ENCODE assay signal across 8 cellular contexts in the genomic region with DNA sequence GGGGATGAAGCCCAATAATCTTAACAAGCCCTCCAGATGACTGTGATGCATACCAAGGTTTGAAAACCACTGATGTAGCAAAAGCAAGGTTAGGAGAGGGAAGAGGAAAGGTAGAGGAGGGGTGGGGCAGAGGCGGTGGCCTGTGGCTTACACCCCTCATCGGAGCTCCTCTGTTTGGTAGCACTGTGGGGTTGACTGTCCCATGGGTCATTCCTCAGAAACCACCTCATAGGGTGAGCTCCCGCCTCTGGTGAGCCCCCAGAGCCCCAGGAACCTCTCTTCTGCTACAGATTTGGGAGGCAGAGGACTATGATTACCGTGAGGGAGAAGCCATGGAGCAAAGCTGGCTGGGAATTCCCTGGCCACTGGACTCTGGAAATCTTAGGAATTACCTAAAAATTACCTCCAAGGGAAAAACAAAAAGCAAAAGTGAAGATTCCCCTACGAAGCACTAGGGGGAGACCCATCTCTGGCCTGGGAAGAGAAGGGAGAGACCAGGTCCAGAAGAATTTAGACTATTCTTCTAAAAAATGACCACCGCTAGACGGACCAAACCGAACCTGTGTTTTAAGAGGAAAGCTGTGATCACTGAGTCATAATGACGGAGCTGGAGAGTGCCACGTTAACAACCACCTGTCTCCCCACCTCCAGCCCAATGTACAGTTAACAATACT. TPM values are rescaled to one million over a fixed set of nuclear protein-coding genes. Genes with fewer than 3 reads are reported as not detected.
A peak's percentile ranks its signal among the peaks of the same experiment; 100 is the strongest.
DNase-seq lines count a peak whose midpoint lies in the region; ATAC-seq and TF ChIP-seq lines count a peak whose summit lies in the region.

No MANE protein-coding gene starts in this region.

- H3K27me3 Mint-ChIP-seq in T-helper 2 cell treated with Interferon-gamma antibody and Interleukin-4, amounts not matched to agents 5 μg/mL and 100 μg/mL, for 36 hours (ENCODE audit: low read depth): peaks cover 41% of the 10 kb centered on the region

- H3K27ac Mint-ChIP-seq in T-helper 2 cell treated with Interferon-gamma antibody and Interleukin-4, amounts not matched to agents 5 μg/mL and 100 μg/mL, for 36 hours: no peak overlapping the region
- no peak overlapping the region for H3K27ac Mint-ChIP-seq in stimulated activated effector memory CD8-positive, alpha-beta T cell treated with anti-CD3 and anti-CD28 coated beads, Interleukin-12 subunit alpha, Interleukin-12 subunit beta, amount 100 ng/mL, for 72 hours

- no peaks in the 10 kb centered on the region for H3K36me3 ChIP-seq in Panc1 (ENCODE audit: control insufficient read depth, insufficient read depth, low read length)
- H3K36me3 ChIP-seq in esophagus muscularis mucosa: no peaks in the 10 kb centered on the region

- no peak for TF ChIP-seq POLR2A in esophagus muscularis mucosa (IDR thresholded peaks at IDR 0.05; ENCODE audit: low read depth)

- H3K4me1 Mint-ChIP-seq in T-helper 2 cell treated with Interferon-gamma antibody and Interleukin-4, amounts not matched to agents 5 μg/mL and 100 μg/mL, for 36 hours (ENCODE audit: low read depth): peaks cover 26% of the 10 kb centered on the region
- peaks cover 54% of the 10 kb centered on the region for H3K4me1 Mint-ChIP-seq in stimulated activated effector memory CD8-positive, alpha-beta T cell treated with anti-CD3 and anti-CD28 coated beads, Interleukin-12 subunit alpha, Interleukin-12 subunit beta, amount 100 ng/mL, for 72 hours

- peaks cover 5% of the 10 kb centered on the region for H3K36me3 Mint-ChIP-seq in T-helper 2 cell treated with Interferon-gamma antibody and Interleukin-4, amounts not matched to agents 5 μg/mL and 100 μg/mL, for 36 hours (ENCODE audit: low read depth)
- H3K36me3 Mint-ChIP-seq in stimulated activated effector memory CD8-positive, alpha-beta T cell treated with anti-CD3 and anti-CD28 coated beads, Interleukin-12 subunit alpha, Interleukin-12 subunit beta, amount 100 ng/mL, for 72 hours: peaks cover 9% of the 10 kb centered on the region

- no peak for DNase-seq in T-helper 2 cell treated with Interferon-gamma antibody and Interleukin-4, amounts not matched to agents 5 μg/mL and 100 μg/mL, for 36 hours (ENCODE audit: low spot score)
- DNase-seq in T-helper 2 cell (no peak), Panc1 (ENCODE audit: low read depth, low spot score) (no peak), esophagus muscularis mucosa (ENCODE audit: extremely low spot score) (no peak), NCI-H1048 (lab: John Stamatoyannopoulos, UW) (no peak), NCI-H1417 (lab: John Stamatoyannopoulos, UW) (no peak)
- peak in 1 of 2 donors; percentile 56 for DNase-seq in stimulated activated effector memory CD8-positive, alpha-beta T cell treated with anti-CD3 and anti-CD28 coated beads, Interleukin-12 subunit alpha, Interleukin-12 subunit beta, amount 100 ng/mL, for 72 hours (ENCODE audit: low spot score in 2 of 2)
- DNase-seq in effector CD4-positive, alpha-beta T cell: no peak

- H3K27ac ChIP-seq in Panc1 (ENCODE audit: low read length) (no peak overlapping the region), esophagus muscularis mucosa (replicated peaks in 1 of 4) (no peak overlapping the region)

- CTCF ChIA-PET in Panc1 (lab: Charles Lee): no interaction called here

- in situ Hi-C loops in Panc1 (cut with HindIII; ENCODE audit: low pct_unique_long_range_greater_than_20kb, low sequenced_read_pairs): no loop called here

- TF ChIP-seq CTCF in Panc1 (IDR thresholded peaks at IDR 0.05) (peak; percentile 64; the same call in 1 of the 2 replicates), esophagus muscularis mucosa (IDR thresholded peaks at IDR 0.05) (peak; percentile 16 to 37 (median 25))

- 73% methylated on average over 10 of the region's 10 CpGs for WGBS in esophagus muscularis mucosa

- POLR2A ChIA-PET in Panc1 (lab: Charles Lee): no interaction called here

- H3K4me1 ChIP-seq in Panc1 (ENCODE audit: control insufficient read depth, insufficient read depth, low read length) (no peaks in the 10 kb centered on the region), esophagus muscularis mucosa (peaks cover 22 to 60% (median 54%) of the 10 kb centered on the region in 4 donors)

- peaks cover 35% of the 10 kb centered on the region for H3K27me3 ChIP-seq in Panc1 (ENCODE audit: control insufficient read depth, insufficient read depth, low read length)
- peaks cover 0 to 41% (median 6%) of the 10 kb centered on the region in 4 donors for H3K27me3 ChIP-seq in esophagus muscularis mucosa

- peak overlapping the region; percentile 77 for H3K4me3 Mint-ChIP-seq in T-helper 2 cell treated with Interferon-gamma antibody and Interleukin-4, amounts not matched to agents 5 μg/mL and 100 μg/mL, for 36 hours
- H3K4me3 Mint-ChIP-seq in stimulated activated effector memory CD8-positive, alpha-beta T cell treated with anti-CD3 and anti-CD28 coated beads, Interleukin-12 subunit alpha, Interleukin-12 subunit beta, amount 100 ng/mL, for 72 hours: peak overlapping the region; percentile 73

- BruUV-seq in Panc1 (replicated peaks; lab: Mats Ljungman, UMichigan): no TSS peak

- TF ChIP-seq EP300 in esophagus muscularis mucosa (IDR thresholded peaks at IDR 0.05): no peak

- H3K4me3 ChIP-seq in Panc1 (ENCODE audit: low read depth in 2 of 2, low read length in 2 of 2) (no peak overlapping the region), esophagus muscularis mucosa (no peak overlapping the region)

- no peaks in the 10 kb centered on the region for H3K9me3 Mint-ChIP-seq in T-helper 2 cell treated with Interferon-gamma antibody and Interleukin-4, amounts not matched to agents 5 μg/mL and 100 μg/mL, for 36 hours
- H3K9me3 Mint-ChIP-seq in stimulated activated effector memory CD8-positive, alpha-beta T cell treated with anti-CD3 and anti-CD28 coated beads, Interleukin-12 subunit alpha, Interleukin-12 subunit beta, amount 100 ng/mL, for 72 hours: no peaks in the 10 kb centered on the region

- intact Hi-C loops in Panc1 (cut with micrococcal nuclease; ENCODE audit: unreplicated experiment) (no loop called here), esophagus muscularis mucosa (cut with DNase I) (no loop called here)

- no peak for ATAC-seq in Panc1
- no peak for ATAC-seq in stimulated activated effector memory CD8-positive, alpha-beta T cell treated with anti-CD3 and anti-CD28 coated beads, Interleukin-12 subunit alpha, Interleukin-12 subunit beta, amount 100 ng/mL, for 72 hours

- H3K9me3 ChIP-seq in Panc1 (ENCODE audit: control insufficient read depth, insufficient read depth, low read depth, low read length): no peaks in the 10 kb centered on the region
- no peaks in the 10 kb centered on the region for H3K9me3 ChIP-seq in esophagus muscularis mucosa

RNA-seq across cellular contexts. Expression of gene RASSF5, which starts 1.5 kb away (rescaled TPM):
- total RNA-seq in Panc1 (2021; ENCODE audit: unreplicated experiment): 1.6 TPM
- 0.79 TPM for polyA plus RNA-seq in Panc1 (2012; ENCODE audit: insufficient read length)
- 10 to 100 TPM in 3 of 4 donors, 1 to 10 TPM in 1; 6.6 to 23.0 (median 10.5) TPM for total RNA-seq in esophagus muscularis mucosa

RNA-seq across cellular contexts. Expression of gene IKBKE, which starts 35.6 kb away (rescaled TPM):
- total RNA-seq in Panc1 (2021; ENCODE audit: unreplicated experiment) (6.4 TPM), esophagus muscularis mucosa (1 to 10 TPM; 1.4 to 2.5 (median 2.3) TPM)
- polyA plus RNA-seq in Panc1 (2012; ENCODE audit: insufficient read length): 4.5 TPM
